ENCODE assay signal across 18 cellular contexts in genomic region chr18:13643261-13643671, GRCh38.
A peak's percentile ranks its signal among the peaks of the same experiment; 100 is the strongest.
DNase-seq lines count a peak whose midpoint lies in the region; ATAC-seq lines count a peak whose summit lies in the region.
"Had no signal": no experiment of that assay in that cellular context is flagged by ENCODE, and none has a peak within 500 bp of the region (broad histone marks: within the 10 kb centered on the region; RNA-seq: fewer than 3 reads in every experiment).

No MANE protein-coding gene starts in this region.

- no CpG with 5 or more reads among the region's 16 CpGs for WGBS in trophoblast cell (ENCODE audit: extremely low coverage, insufficient coverage, insufficient read length)

- intact Hi-C loops in posterior vena cava (cut with DNase I) (no loop called here), sciatic nerve (cut with DNase I) (no loop called here)

- no peak overlapping the region for H2AK5ac ChIP-seq in trophoblast cell (ENCODE audit: low read length)

- H3K9ac ChIP-seq in trophoblast cell (ENCODE audit: low read length) = no peak overlapping the region
- H3K9ac ChIP-seq: BLaER1 had no signal

- no peaks in the 10 kb centered on the region for H3K4me1 ChIP-seq in trophoblast cell (ENCODE audit: control insufficient read depth in 1 of 2, insufficient read depth in 2 of 2, low read length in 2 of 2)

- ATAC-seq in sciatic nerve = no peak
- ATAC-seq: GM12878 had no signal

- H3K27ac ChIP-seq in trophoblast cell (ENCODE audit: low read depth, low read length) = no peak overlapping the region
- H3K27ac ChIP-seq: 22Rv1, BLaER1, C4-2B had no signal

- peaks cover 2% of the 10 kb centered on the region for H3K9me3 ChIP-seq in trophoblast cell (ENCODE audit: insufficient read depth, low read depth, low read length)

- no peaks in the 10 kb centered on the region for H3K27me3 ChIP-seq in H7 (ENCODE audit: control insufficient read depth, insufficient read depth, low read length)
- H3K27me3 ChIP-seq in trophoblast cell (ENCODE audit: insufficient read depth, low read length) = no peaks in the 10 kb centered on the region
- H3K27me3 ChIP-seq: BLaER1 had no signal

- no peak overlapping the region for H3K18ac ChIP-seq in trophoblast cell (ENCODE audit: low read length)

- no peak overlapping the region for H4K12ac ChIP-seq in trophoblast cell (ENCODE audit: low read depth, low read length)

- H3K36me3 ChIP-seq in H7 (replicated peaks; ENCODE audit: control insufficient read depth, insufficient read depth, low read length) (no peaks in the 10 kb centered on the region), trophoblast cell (ENCODE audit: control insufficient read depth in 1 of 2, insufficient read depth in 2 of 2, low read length in 2 of 2) (peaks cover 4 to 5% of the 10 kb centered on the region in 2 experiments)

- no peaks in the 10 kb centered on the region for H3K79me1 ChIP-seq in trophoblast cell (ENCODE audit: low read length)

- no peak overlapping the region for H2AFZ ChIP-seq in trophoblast cell (ENCODE audit: insufficient read depth, low read length, poor library complexity)
- H2AFZ ChIP-seq: GM23338 had no signal

- no peak overlapping the region for H3K4me3 ChIP-seq in H7 (ENCODE audit: insufficient read depth, low read depth, low read length)
- H3K4me3 ChIP-seq in trophoblast cell (ENCODE audit: low read depth, low read length) = no peak overlapping the region
- H3K4me3 ChIP-seq: BLaER1, GM12878, GM23338 had no signal

- no peak overlapping the region for H3K23ac ChIP-seq in trophoblast cell (ENCODE audit: low read length)

- DNase-seq in D341Med (ENCODE audit: low spot score) (peak; percentile 78), H7 (peak; percentile 55), islet precursor cell (peak; percentile 30), posterior vena cava (ENCODE audit: low spot score) (peak; percentile 69), MV-4-11 (lab: John Stamatoyannopoulos, UW) (no peak), sciatic nerve (ENCODE audit: low spot score) (no peak), trophoblast cell (no peak)
- DNase-seq in activated CD4-positive, alpha-beta T cell treated with anti-CD3 and anti-CD28 coated beads for 1 hour = no peak
- DNase-seq: CD4-positive, alpha-beta T cell; CD8-positive, alpha-beta memory T cell; DMS153; DND-41; HCEC 1CT had no signal

- no peak overlapping the region for H4K91ac ChIP-seq in trophoblast cell (ENCODE audit: low read depth, low read length)

- no peak overlapping the region for H3K4me2 ChIP-seq in trophoblast cell (ENCODE audit: low read length)
- H3K4me2 ChIP-seq: BLaER1, GM23338 had no signal

- H4K8ac ChIP-seq in trophoblast cell (ENCODE audit: low read depth, low read length) = no peak overlapping the region

- H3K14ac ChIP-seq in trophoblast cell (ENCODE audit: low read length) = no peak overlapping the region

- H3K4ac ChIP-seq in trophoblast cell (ENCODE audit: low read depth, low read length) = no peak overlapping the region

- no peaks in the 10 kb centered on the region for H3K79me2 ChIP-seq in trophoblast cell (ENCODE audit: control insufficient read depth, insufficient read depth, low read length, poor library complexity)

- no peak overlapping the region for H2BK5ac ChIP-seq in trophoblast cell (ENCODE audit: low read depth, low read length, poor library complexity)

- no peak overlapping the region for H2BK12ac ChIP-seq in trophoblast cell (ENCODE audit: low read length)

- H2BK120ac ChIP-seq in trophoblast cell (ENCODE audit: insufficient read depth, low read length, poor library complexity) = no peak overlapping the region

Comparison
In these comparisons a context has a peak if more than half of its experiments do, and no peak if none do; other contexts are left out.
1. DNase-seq: peak in D341Med (single experiment), H7 (single experiment), islet precursor cell (single experiment) and posterior vena cava (single experiment); none in activated CD4-positive, alpha-beta T cell treated with anti-CD3 and anti-CD28 coated beads for 1 hour (single experiment), MV-4-11 (single experiment), sciatic nerve (single experiment) and trophoblast cell (0 of 2).